Comparison of ENCODE assay signal across 23 cellular contexts in the genomic region with DNA sequence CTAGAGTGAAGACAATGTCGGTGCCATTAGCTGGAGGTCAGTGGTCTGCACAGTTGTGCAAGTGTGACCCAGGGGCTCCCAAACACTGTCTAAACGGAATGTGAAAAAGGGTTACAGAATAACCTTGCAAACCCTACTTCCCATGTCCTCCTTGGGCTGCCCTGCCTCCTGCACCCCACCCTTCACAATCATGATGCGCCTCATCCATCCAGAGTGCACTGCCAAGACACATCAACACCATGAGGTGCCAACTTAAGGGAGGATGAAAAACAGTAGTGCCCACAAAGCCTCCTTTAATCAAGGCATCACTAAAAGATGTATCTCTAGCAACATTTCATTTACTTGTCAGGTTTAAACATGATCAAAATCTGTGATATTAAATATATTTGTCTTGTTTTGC.
"Had no signal": no experiment of that assay in that cellular context is flagged by ENCODE, and none has a peak within 500 bp of the region (broad histone marks: within the 10 kb centered on the region; RNA-seq: fewer than 3 reads in every experiment).

No MANE protein-coding gene starts in this region.

- H3K27me3 Mint-ChIP-seq: activated CD4-positive, alpha-beta memory T cell treated with anti-CD3 and anti-CD28 coated beads for 36 hours had no signal

- H3K4me3 ChIP-seq: esophagus muscularis mucosa, pancreas, prostate gland, smooth muscle cell, vagina had no signal

- ATAC-seq: foreskin keratinocyte, pancreas had no signal

- H3K4me1 ChIP-seq: foreskin keratinocyte, pancreas, prostate gland, vagina had no signal

- H3K9me3 Mint-ChIP-seq: endodermal cell had no signal

- DNase-seq: activated CD4-positive, alpha-beta memory T cell treated with anti-CD3 and anti-CD28 coated beads for 36 hours; activated CD4-positive, alpha-beta T cell treated with anti-CD3 and anti-CD28 coated beads for 48 hours; activated CD8-positive, alpha-beta memory T cell treated with anti-CD3 and anti-CD28 coated beads, Interleukin-2, amount 50 U/mL, for 4 hours; activated effector memory CD4-positive, alpha-beta T cell treated with Interleukin-2 at 50 U/mL for 16 hours; activated naive CD4-positive, alpha-beta T cell treated with Interleukin-2 at 50 U/mL for 16 hours; activated T-cell treated with anti-CD3 and anti-CD28 coated beads, Interleukin-2, amount 50 U/mL, for 1 hour; amygdala; central memory CD4-positive, alpha-beta T cell; endodermal cell; foreskin keratinocyte; mammary epithelial cell; nucleus accumbens; pancreas; retina; stimulated activated CD4-positive, alpha-beta T cell treated with anti-CD3 and anti-CD28 coated beads, Interleukin-15, amount 100 ng/mL, for 24 hours; stimulated activated CD4-positive, alpha-beta T cell treated with anti-CD3 and anti-CD28 coated beads, Interleukin-2, amount 100 ng/mL, for 24 hours; stimulated activated naive CD4-positive, alpha-beta T cell treated with Interleukin-2 at 50 U/mL for 16 hours; T-helper 1 cell; trophoblast cell had no signal

- H3K4me1 Mint-ChIP-seq: endodermal cell had no signal

- H3K4me3 Mint-ChIP-seq: activated CD4-positive, alpha-beta memory T cell treated with anti-CD3 and anti-CD28 coated beads for 36 hours; endodermal cell had no signal

- H3K27ac Mint-ChIP-seq: activated CD4-positive, alpha-beta memory T cell treated with anti-CD3 and anti-CD28 coated beads for 36 hours; endodermal cell had no signal

- H3K9me3 ChIP-seq: esophagus muscularis mucosa, pancreas, prostate gland, vagina had no signal

- H3K27me3 ChIP-seq: esophagus muscularis mucosa, foreskin keratinocyte, pancreas, vagina had no signal

- H3K27ac ChIP-seq: esophagus muscularis mucosa, foreskin keratinocyte, pancreas, prostate gland, vagina had no signal
